4 cellular contexts compared by ENCODE assay signal in genomic region chr1:202873026-202873425, GRCh38.
"Had no signal": no experiment of that assay in that cellular context is flagged by ENCODE, and none has a peak within 500 bp of the region (broad histone marks: within the 10 kb centered on the region; RNA-seq: fewer than 3 reads in every experiment).

No MANE protein-coding gene starts in this region.

- H3K4me3 ChIP-seq: GM23338 had no signal

- H3K4me2 ChIP-seq: GM23338 had no signal

- ATAC-seq: GM23338 had no signal

- DNase-seq: H9, HCEC 1CT, IMR-90 had no signal

- H2AFZ ChIP-seq: GM23338 had no signal
